8 cellular contexts compared by ENCODE assay signal in the genomic region with DNA sequence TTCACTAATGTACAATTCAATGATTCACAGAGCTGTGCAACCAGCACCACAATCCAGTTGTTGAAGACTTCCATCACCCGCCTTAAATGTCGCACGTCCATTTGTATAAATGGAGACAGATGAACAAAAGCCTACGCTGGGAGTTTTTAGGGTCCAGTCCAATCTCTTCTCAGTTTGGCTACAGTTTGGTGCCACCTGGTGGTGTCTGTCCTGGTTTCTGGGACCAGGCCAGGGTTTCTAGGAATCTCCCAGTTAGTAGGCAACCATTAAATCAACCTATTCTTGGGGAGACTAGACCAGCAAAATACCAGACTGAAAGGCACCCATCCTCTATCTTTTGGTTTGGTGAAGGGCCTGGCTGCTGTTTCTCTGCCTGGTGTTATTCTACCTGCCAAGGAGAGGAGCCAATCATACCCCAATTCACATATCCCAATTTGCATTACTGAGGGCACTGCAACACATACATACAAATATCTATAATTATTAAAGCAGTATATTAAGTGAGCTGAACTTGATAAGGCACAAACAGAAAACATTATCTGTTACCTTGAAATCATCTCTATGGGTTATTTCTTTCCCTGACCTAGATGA. TPM values are rescaled to one million over a fixed set of nuclear protein-coding genes. Genes with fewer than 3 reads are reported as not detected.
DNase-seq lines count a peak whose midpoint lies in the region; TF ChIP-seq lines count a peak whose summit lies in the region.

No MANE protein-coding gene starts in this region.

- H3K27ac ChIP-seq in adrenal gland (no peak overlapping the region), iPS DF 6.9 (ENCODE audit: low read length) (no peak overlapping the region)

- WGBS in adrenal gland, 4 donors: 13 to 43% (median 36%) methylated on average over 4 of the region's 4 CpGs
- no CpG with 5 or more reads among the region's 4 CpGs for WGBS in iPS DF 6.9 (ENCODE audit: insufficient coverage, insufficient read length)

- H3K9me3 Mint-ChIP-seq in CD14-positive monocyte (peaks cover 0 to 2% (median 0%) of the 10 kb centered on the region in 7 donors), immature natural killer cell (no peaks in the 10 kb centered on the region)

- TF ChIP-seq CTCF in CD14-positive monocyte (IDR thresholded peaks at IDR 0.05) (peak; percentile 50), adrenal gland (IDR thresholded peaks at IDR 0.05) (peak; percentile 33 to 57 (median 52))

- intact Hi-C loops in CD14-positive monocyte (cut with micrococcal nuclease): no loop called here
- intact Hi-C loops in adrenal gland (cut with DNase I): no loop called here

- H3K4me1 Mint-ChIP-seq in CD14-positive monocyte: peaks cover 20% of the 10 kb centered on the region
- H3K4me1 Mint-ChIP-seq in immature natural killer cell: peaks cover 23% of the 10 kb centered on the region in 2 donors

- H3K27ac Mint-ChIP-seq in CD14-positive monocyte: no peak overlapping the region
- no peak overlapping the region for H3K27ac Mint-ChIP-seq in immature natural killer cell

- no peaks in the 10 kb centered on the region for H3K36me3 Mint-ChIP-seq in CD14-positive monocyte
- H3K36me3 Mint-ChIP-seq in immature natural killer cell: no peaks in the 10 kb centered on the region

- H3K27me3 ChIP-seq in adrenal gland (no peaks in the 10 kb centered on the region), iPS DF 6.9 (ENCODE audit: control insufficient read depth, insufficient read depth, low read length) (no peaks in the 10 kb centered on the region)

- DNase-seq in CD14-positive monocyte (ENCODE audit: low spot score): no peak
- DNase-seq in HEK293T (ENCODE audit: extremely low spot score): peak; percentile 54
- peak; percentile 78 for DNase-seq in NCI-H510A treated with DMSO at 0.1 percent for 48 hours (lab: John Stamatoyannopoulos, UW)
- DNase-seq in adrenal gland: peak; percentile 39 to 86 (median 59)
- DNase-seq in iPS DF 6.9 (ENCODE audit: low read depth, low spot score): peak; percentile 39
- peak; percentile 24 for DNase-seq in stimulated activated CD4-positive, alpha-beta T cell treated with anti-CD3 and anti-CD28 coated beads, Interleukin-4, amount 100 ng/mL, for 1 hour
- no peak for DNase-seq in immature natural killer cell
- DNase-seq in effector CD4-positive, alpha-beta T cell: no peak

- no peak overlapping the region for H3K4me3 Mint-ChIP-seq in CD14-positive monocyte
- H3K4me3 Mint-ChIP-seq in immature natural killer cell: no peak overlapping the region

- CTCF ChIA-PET in HEK293T (lab: Yijun Ruan, JAX): interaction anchor here (0.6 to 1.5 kb wide), 2 partner anchors 11 to 317 kb away, joined by 3 to 5 read pairs; no protein-coding TSS in a partner anchor

- H3K27me3 Mint-ChIP-seq in CD14-positive monocyte (ENCODE audit: low read depth in 3 of 3) (peaks cover 0 to 4% (median 1%) of the 10 kb centered on the region in 3 donors), immature natural killer cell (ENCODE audit: low read depth in 3 of 3) (peaks cover 3 to 5% (median 4%) of the 10 kb centered on the region in 3 donors)

- H3K36me3 ChIP-seq in adrenal gland (replicated peaks in 1 of 2) (no peaks in the 10 kb centered on the region), iPS DF 6.9 (ENCODE audit: control insufficient read depth, insufficient read depth, low read length) (no peaks in the 10 kb centered on the region)

- H3K4me1 ChIP-seq in adrenal gland (replicated peaks in 1 of 2) (peaks cover 11 to 13% of the 10 kb centered on the region in 2 donors), iPS DF 6.9 (ENCODE audit: control insufficient read depth, insufficient read depth, low read length) (no peaks in the 10 kb centered on the region)

- no peaks in the 10 kb centered on the region for H3K9me3 ChIP-seq in adrenal gland (replicated peaks in 1 of 3)
- H3K9me3 ChIP-seq in iPS DF 6.9 (ENCODE audit: control insufficient read depth, insufficient read depth, low read length): no peaks in the 10 kb centered on the region

- POLR2A ChIA-PET in HEK293T (lab: Yijun Ruan, JAX): no interaction called here

- H3K4me3 ChIP-seq in adrenal gland (no peak overlapping the region), iPS DF 6.9 (ENCODE audit: low read length) (no peak overlapping the region)

- TF ChIP-seq POLR2A in adrenal gland (IDR thresholded peaks at IDR 0.05): no peak

TF ChIP-seq in HEK293T, 16 proteins besides CTCF, POLR2A, EP300 and RAD21:
- TF ChIP-seq HDGF (IDR thresholded peaks at IDR 0.05; ENCODE audit: borderline replicate concordance) (no peak), ARNT (IDR thresholded peaks at IDR 0.05) (no peak), LEF1 (IDR thresholded peaks at IDR 0.05; ENCODE audit: borderline replicate concordance) (no peak), CTBP1 (IDR thresholded peaks at IDR 0.05; ENCODE audit: borderline replicate concordance) (no peak), FOXA1 (IDR thresholded peaks at IDR 0.05) (no peak), L3MBTL2 (conservative IDR thresholded peaks at IDR 0.05) (no peak), NFRKB (IDR thresholded peaks at IDR 0.05) (no peak), SP1 (IDR thresholded peaks at IDR 0.05) (no peak), TARDBP (IDR thresholded peaks at IDR 0.05) (no peak), ELF4 (IDR thresholded peaks at IDR 0.05) (no peak), SUZ12 (IDR thresholded peaks at IDR 0.05) (no peak), BHLHE40 (IDR thresholded peaks at IDR 0.05; ENCODE audit: borderline replicate concordance) (no peak), FOXK2 (IDR thresholded peaks at IDR 0.05) (no peak), ZNF384 (IDR thresholded peaks at IDR 0.05) (no peak), FOXM1 (IDR thresholded peaks at IDR 0.05; ENCODE audit: borderline replicate concordance) (no peak)
- TF ChIP-seq, protein P1, sequence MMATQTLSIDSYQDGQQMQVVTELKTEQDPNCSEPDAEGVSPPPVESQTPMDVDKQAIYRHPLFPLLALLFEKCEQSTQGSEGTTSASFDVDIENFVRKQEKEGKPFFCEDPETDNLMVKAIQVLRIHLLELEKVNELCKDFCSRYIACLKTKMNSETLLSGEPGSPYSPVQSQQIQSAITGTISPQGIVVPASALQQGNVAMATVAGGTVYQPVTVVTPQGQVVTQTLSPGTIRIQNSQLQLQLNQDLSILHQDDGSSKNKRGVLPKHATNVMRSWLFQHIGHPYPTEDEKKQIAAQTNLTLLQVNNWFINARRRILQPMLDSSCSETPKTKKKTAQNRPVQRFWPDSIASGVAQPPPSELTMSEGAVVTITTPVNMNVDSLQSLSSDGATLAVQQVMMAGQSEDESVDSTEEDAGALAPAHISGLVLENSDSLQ (IDR thresholded peaks at IDR 0.05): no peak

RNA-seq across cellular contexts. Expression of a gene that starts 3.2 kb away (rescaled TPM):
- polyA plus RNA-seq in CD14-positive monocyte: 10 to 100 TPM; 30.1 to 35.4 TPM
- 10 to 100 TPM; 39.4 to 91.2 (median 77.2) TPM for total RNA-seq in adrenal gland
- 100 to 1,000 TPM in 1 of 3 donors, 10 to 100 TPM in 2; 52.4 to 122 (median 64.3) TPM for polyA plus RNA-seq in adrenal gland
- polyA plus RNA-seq in immature natural killer cell: 10 to 100 TPM; 34.1 to 51.9 (median 47.9) TPM

RNA-seq across cellular contexts. Expression of a gene that starts 27.3 kb away (rescaled TPM):
- polyA plus RNA-seq in CD14-positive monocyte: 10 to 100 TPM in 1 of 2 donors, 1 to 10 TPM in 1; 8.9 to 10.9 TPM
- 10 to 100 TPM; 36.5 to 51.8 (median 44.3) TPM for total RNA-seq in adrenal gland
- 10 to 100 TPM; 22.0 to 50.5 (median 50.0) TPM for polyA plus RNA-seq in adrenal gland
- 10 to 100 TPM; 10.8 to 21.0 (median 11.6) TPM for polyA plus RNA-seq in immature natural killer cell

Comparison
In these comparisons a context has a peak if more than half of its experiments do, and no peak if none do; other contexts are left out.
1. DNase-seq: peak in HEK293T (single experiment), NCI-H510A treated with DMSO at 0.1 percent for 48 hours (single experiment), adrenal gland (7 of 7), iPS DF 6.9 (single experiment) and stimulated activated CD4-positive, alpha-beta T cell treated with anti-CD3 and anti-CD28 coated beads, Interleukin-4, amount 100 ng/mL, for 1 hour (single experiment); none in CD14-positive monocyte (single experiment), immature natural killer cell (0 of 3) and effector CD4-positive, alpha-beta T cell (single experiment).